In genomic region chr15:101267320-101268104, GRCh38 we compare ENCODE assay signal across 1 cellular context.
TF ChIP-seq lines count a peak whose summit lies in the region.

No MANE protein-coding gene starts in this region.

TF ChIP-seq in HepG2, 621 proteins besides CTCF, POLR2A, EP300 and RAD21:
- TF ChIP-seq KMT2B (CRISPR knock-in tag; IDR thresholded peaks at IDR 0.05), result no peak
- peak; percentile 61; the same call in 1 of the 2 replicates for TF ChIP-seq ZBTB33 (CRISPR knock-in tag; IDR thresholded peaks at IDR 0.05)
